Comparison of ENCODE assay signal across 20 cellular contexts in the genomic region with DNA sequence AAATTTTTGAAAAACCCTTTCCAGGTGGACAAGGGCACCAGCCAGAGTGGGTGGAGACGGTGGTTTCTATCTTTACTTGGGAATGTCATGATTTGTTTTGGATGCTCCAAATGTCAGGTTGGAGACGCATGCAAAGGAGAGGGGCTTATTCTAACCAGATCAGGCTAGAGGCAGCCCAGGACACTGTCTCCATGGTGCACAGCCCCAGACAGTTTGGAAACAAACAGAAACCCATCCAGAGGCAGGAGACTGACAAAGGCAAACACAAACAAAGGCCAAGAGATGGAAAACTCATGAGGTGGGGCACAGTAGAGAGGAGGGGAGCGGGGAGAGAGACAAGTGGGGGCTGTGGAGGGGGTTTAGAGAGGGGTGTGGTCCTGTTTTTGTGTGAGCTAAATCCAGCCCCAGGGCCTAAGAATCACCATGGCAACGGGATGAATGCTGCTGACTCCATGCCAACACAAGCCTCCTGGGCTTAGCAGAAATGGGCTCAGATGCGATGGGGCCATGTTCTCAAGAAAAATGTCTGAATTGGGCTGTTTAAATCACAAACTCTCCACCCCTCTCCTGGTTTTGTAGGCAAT. TPM values are rescaled to one million over a fixed set of nuclear protein-coding genes. Genes with fewer than 3 reads are reported as not detected.
A peak's percentile ranks its signal among the peaks of the same experiment; 100 is the strongest.
DNase-seq lines count a peak whose midpoint lies in the region; ATAC-seq and TF ChIP-seq lines count a peak whose summit lies in the region.
"Had no signal": no experiment of that assay in that cellular context is flagged by ENCODE, and none has a peak within 500 bp of the region (broad histone marks: within the 10 kb centered on the region; RNA-seq: fewer than 3 reads in every experiment).

No MANE protein-coding gene starts in this region.

- H3K9me3 Mint-ChIP-seq in type B pancreatic cell = no peaks in the 10 kb centered on the region
- H3K9me3 Mint-ChIP-seq: CD8-positive, alpha-beta T cell; T-helper 2 cell treated with Interferon-gamma antibody and Interleukin-4, amounts not matched to agents 5 μg/mL and 100 μg/mL, for 36 hours had no signal

- no peak overlapping the region for H3K14ac ChIP-seq in mesenchymal stem cell (ENCODE audit: low read length in 2 of 2)

- H2BK120ac ChIP-seq in mesenchymal stem cell (ENCODE audit: low read depth, low read length) = no peak overlapping the region

- no peak overlapping the region for H2BK15ac ChIP-seq in mesenchymal stem cell (ENCODE audit: low read depth, poor library complexity, severe bottlenecking)

- no peak for TF ChIP-seq POLR2A in gastroesophageal sphincter (IDR thresholded peaks at IDR 0.05)

- no peak overlapping the region for H2BK12ac ChIP-seq in mesenchymal stem cell (ENCODE audit: low read length in 2 of 2)

- H3K27me3 ChIP-seq in right atrium auricular region (no peaks in the 10 kb centered on the region), gastroesophageal sphincter (no peaks in the 10 kb centered on the region), mesenchymal stem cell (ENCODE audit: control insufficient read depth in 1 of 2, insufficient read depth in 1 of 2, low read length in 2 of 2) (no peaks in the 10 kb centered on the region)
- H3K27me3 ChIP-seq: body of pancreas, stomach had no signal

- no peaks in the 10 kb centered on the region for H3K79me1 ChIP-seq in mesenchymal stem cell (replicated peaks; ENCODE audit: low read length, poor library complexity, severe bottlenecking)

- DNase-seq in Right ventricle myocardium superior (peak; percentile 46), right atrium auricular region (ENCODE audit: low spot score) (no peak), type B pancreatic cell (ENCODE audit: extremely low spot score, unreplicated experiment) (no peak), mesenchymal stem cell (no peak), islet precursor cell (no peak)
- DNase-seq: activated gamma-delta T cell treated with Interleukin-2 at 50 U/mL for 16 hours; body of pancreas; CD8-positive, alpha-beta T cell; dermis blood vessel endothelial cell; EL; left colon; NCI-H1092; NCI-H2227 treated with DMSO at 0.1 percent for 48 hours; SHP77 treated with DMSO at 0.1 percent for 48 hours; stomach had no signal

- no peak for TF ChIP-seq EP300 in gastroesophageal sphincter (IDR thresholded peaks at IDR 0.05)

- peaks cover 8% of the 10 kb centered on the region for H3K36me3 ChIP-seq in right atrium auricular region
- H3K36me3 ChIP-seq in gastroesophageal sphincter = peaks cover 0 to 28% of the 10 kb centered on the region in 2 donors
- peaks cover 0 to 10% of the 10 kb centered on the region in 2 experiments for H3K36me3 ChIP-seq in mesenchymal stem cell (ENCODE audit: control insufficient read depth in 1 of 2, insufficient read depth in 2 of 2, low read depth in 1 of 2, low read length in 2 of 2)

- no peak overlapping the region for H4K8ac ChIP-seq in mesenchymal stem cell (ENCODE audit: low read length)

- peak; percentile 25 for ATAC-seq in Right ventricle myocardium superior (ENCODE audit: poor library complexity)
- no peak for ATAC-seq in gastroesophageal sphincter
- ATAC-seq: activated CD4-positive, CD25-positive, alpha-beta regulatory T cell treated with anti-CD3 and anti-CD28 coated beads, Interleukin-2, amount 50 U/mL, for 24 hours; body of pancreas; CD8-positive, alpha-beta T cell; esophagus mucosa; left colon had no signal

- H3K27ac Mint-ChIP-seq in type B pancreatic cell = peak overlapping the region; percentile 29
- H3K27ac Mint-ChIP-seq: CD8-positive, alpha-beta T cell; T-helper 2 cell treated with Interferon-gamma antibody and Interleukin-4, amounts not matched to agents 5 μg/mL and 100 μg/mL, for 36 hours had no signal

- H3K9me3 ChIP-seq in right atrium auricular region = no peaks in the 10 kb centered on the region
- no peaks in the 10 kb centered on the region for H3K9me3 ChIP-seq in gastroesophageal sphincter
- H3K9me3 ChIP-seq in mesenchymal stem cell (ENCODE audit: control insufficient read depth, low read length) = no peaks in the 10 kb centered on the region
- H3K9me3 ChIP-seq: body of pancreas, stomach had no signal

- H3K4me3 ChIP-seq in right atrium auricular region = no peak overlapping the region
- no peak overlapping the region for H3K4me3 ChIP-seq in gastroesophageal sphincter
- H3K4me3 ChIP-seq in mesenchymal stem cell (ENCODE audit: insufficient read depth in 1 of 2, low read depth in 1 of 2, low read length in 2 of 2) = no peak overlapping the region
- H3K4me3 ChIP-seq: body of pancreas, stomach had no signal

- peaks cover 20% of the 10 kb centered on the region for H3K36me3 Mint-ChIP-seq in type B pancreatic cell

- H3K4me1 ChIP-seq in right atrium auricular region = peaks cover 0 to 5% of the 10 kb centered on the region in 2 donors
- H3K4me1 ChIP-seq in gastroesophageal sphincter = peaks cover 7 to 53% (median 26%) of the 10 kb centered on the region in 3 donors
- peaks cover 4% of the 10 kb centered on the region for H3K4me1 ChIP-seq in mesenchymal stem cell (ENCODE audit: control insufficient read depth, insufficient read depth, low read depth, low read length)

- 30 to 36% methylated on average over 2 to 5 of the region's 5 CpGs for WGBS in gastroesophageal sphincter (ENCODE audit: low coverage in 1 of 2), 2 donors
- 68% methylated on average over 5 of the region's 5 CpGs for WGBS in mesenchymal stem cell

- no peak overlapping the region for H2AK5ac ChIP-seq in mesenchymal stem cell (ENCODE audit: low read length, severe bottlenecking)

- intact Hi-C loops in Right ventricle myocardium superior (cut with DNase I) = no loop called here

- no peak overlapping the region for H4K91ac ChIP-seq in mesenchymal stem cell (ENCODE audit: low read length)

- H3K4me2 ChIP-seq in mesenchymal stem cell (ENCODE audit: low read length, poor library complexity, severe bottlenecking) = no peak overlapping the region
- H3K4me2 ChIP-seq: KMS-11 had no signal

- H3K27ac ChIP-seq in right atrium auricular region = peak overlapping the region in 1 of 2 donors; percentile 40
- peak overlapping the region in 3 of 4 donors; percentile 20 to 52 (median 46) for H3K27ac ChIP-seq in gastroesophageal sphincter
- H3K27ac ChIP-seq in mesenchymal stem cell (ENCODE audit: low read length, poor library complexity, severe bottlenecking) = no peak overlapping the region
- H3K27ac ChIP-seq: body of pancreas, KMS-11 had no signal

- H3K23ac ChIP-seq in mesenchymal stem cell (ENCODE audit: low read length in 2 of 2) = no peak overlapping the region

- no peak overlapping the region for H2BK5ac ChIP-seq in mesenchymal stem cell (ENCODE audit: low read depth, low read length, poor library complexity, severe bottlenecking)

- H3K18ac ChIP-seq in mesenchymal stem cell (ENCODE audit: low read depth in 1 of 2, low read length in 2 of 2) = no peak overlapping the region

- H3K4me3 Mint-ChIP-seq in type B pancreatic cell = no peak overlapping the region
- H3K4me3 Mint-ChIP-seq: CD8-positive, alpha-beta T cell; T-helper 2 cell treated with Interferon-gamma antibody and Interleukin-4, amounts not matched to agents 5 μg/mL and 100 μg/mL, for 36 hours had no signal

- no peak overlapping the region for H3K9ac ChIP-seq in mesenchymal stem cell (ENCODE audit: low read length)
- H3K9ac ChIP-seq: KMS-11 had no signal

- no peak overlapping the region for H2AFZ ChIP-seq in mesenchymal stem cell (ENCODE audit: low read depth, low read length)

- H3K4me1 Mint-ChIP-seq in type B pancreatic cell (ENCODE audit: unreplicated experiment) = peaks cover 20% of the 10 kb centered on the region

- no peaks in the 10 kb centered on the region for H3K27me3 Mint-ChIP-seq in type B pancreatic cell

- H3K4ac ChIP-seq in mesenchymal stem cell (ENCODE audit: low read depth in 1 of 2, low read length in 2 of 2) = no peak overlapping the region

- no peak for TF ChIP-seq CTCF in right atrium auricular region (IDR thresholded peaks at IDR 0.05)
- no peak for TF ChIP-seq CTCF in gastroesophageal sphincter (IDR thresholded peaks at IDR 0.05)
- TF ChIP-seq CTCF in type B pancreatic cell (conservative IDR thresholded peaks at IDR 0.05) = no peak

RNA-seq across cellular contexts. Expression of gene PARP16, which starts 32.4 kb away (rescaled TPM):
- total RNA-seq in Right ventricle myocardium superior (4.4 TPM), right atrium auricular region (1 to 10 TPM; 5.2 to 5.8 TPM), gastroesophageal sphincter (10 to 100 TPM; 10.1 to 21.7 (median 14.1) TPM), type B pancreatic cell (ENCODE audit: low replicate concordance) (8.0 and 12.7 TPM in 2 replicates)
- polyA plus RNA-seq in mesenchymal stem cell (2013, experiment 1 of 2) = 3.5 TPM
- polyA plus RNA-seq in mesenchymal stem cell (2013, experiment 2 of 2) = 3.9 TPM

RNA-seq across cellular contexts. Expression of gene RNU5A-1, which starts 41.5 kb away (rescaled TPM):
- total RNA-seq in Right ventricle myocardium superior (not detected), right atrium auricular region (not detected), gastroesophageal sphincter (not detected), type B pancreatic cell (ENCODE audit: low replicate concordance) (not detected in 2 replicates)
- polyA plus RNA-seq in mesenchymal stem cell (2013, experiment 1 of 2) = not detected
- polyA plus RNA-seq in mesenchymal stem cell (2013, experiment 2 of 2) = not detected
- total RNA-seq: body of pancreas; CD8-positive, alpha-beta T cell; dermis blood vessel endothelial cell; esophagus mucosa; left colon; stomach had no signal
- polyA plus RNA-seq: stomach had no signal

RNA-seq across cellular contexts. Expression of gene CILP, which starts 43.1 kb away (rescaled TPM):
- 3.5 TPM for total RNA-seq in Right ventricle myocardium superior
- total RNA-seq in right atrium auricular region = 10 to 100 TPM in 1 of 2 donors, 1 to 10 TPM in 1; 2.2 to 32.0 TPM
- 100 to 1,000 TPM in 1 of 4 donors, 10 to 100 TPM in 3; 43.7 to 114 (median 74.5) TPM for total RNA-seq in gastroesophageal sphincter
- 0.07 and 1.8 TPM in 2 replicates for total RNA-seq in type B pancreatic cell (ENCODE audit: low replicate concordance)
- polyA plus RNA-seq in mesenchymal stem cell (2013, experiment 1 of 2) = 0.06 TPM
- 0.05 TPM for polyA plus RNA-seq in mesenchymal stem cell (2013, experiment 2 of 2)
- total RNA-seq: dermis blood vessel endothelial cell had no signal

RNA-seq across cellular contexts. Expression of gene RNU5B-1, which starts 50.1 kb away (rescaled TPM):
- total RNA-seq in Right ventricle myocardium superior (55.4 TPM), right atrium auricular region (not detected), gastroesophageal sphincter (not detected), type B pancreatic cell (ENCODE audit: low replicate concordance) (15.0 and 16.3 TPM in 2 replicates)
- not detected for polyA plus RNA-seq in mesenchymal stem cell (2013, experiment 1 of 2)
- not detected for polyA plus RNA-seq in mesenchymal stem cell (2013, experiment 2 of 2)
- total RNA-seq: body of pancreas, dermis blood vessel endothelial cell, left colon, stomach had no signal
- polyA plus RNA-seq: stomach had no signal
